Comparison of ENCODE assay signal across 28 cellular contexts in genomic region chr2:232911712-232912277, GRCh38.
"Had no signal": no experiment of that assay in that cellular context is flagged by ENCODE, and none has a peak within 500 bp of the region (broad histone marks: within the 10 kb centered on the region; RNA-seq: fewer than 3 reads in every experiment).

No MANE protein-coding gene starts in this region.

- H3K4me3 ChIP-seq: colonic mucosa, coronary artery, dorsolateral prefrontal cortex, esophagus muscularis mucosa, esophagus squamous epithelium, gastroesophageal sphincter, heart left ventricle, heart right ventricle had no signal

- H3K4me1 ChIP-seq: colonic mucosa, esophagus muscularis mucosa, esophagus squamous epithelium, foreskin keratinocyte, gastrocnemius medialis, gastroesophageal sphincter, heart left ventricle, heart right ventricle had no signal

- H3K27ac ChIP-seq: colonic mucosa, coronary artery, dorsolateral prefrontal cortex, epithelial cell of prostate, esophagus muscularis mucosa, esophagus squamous epithelium, foreskin keratinocyte, gastrocnemius medialis, gastroesophageal sphincter, heart left ventricle, heart right ventricle had no signal

- FAIRE-seq: colon, endometrium, endothelial cell of umbilical vein, frontal cortex had no signal

- H3K27me3 ChIP-seq: colonic mucosa, dorsolateral prefrontal cortex had no signal

- H3K9me3 ChIP-seq: colonic mucosa, gastrocnemius medialis had no signal

- ATAC-seq: effector memory CD8-positive, alpha-beta T cell; esophagus mucosa; foreskin keratinocyte; gastrocnemius medialis; gastroesophageal sphincter; heart left ventricle; heart right ventricle had no signal

- H3K36me3 ChIP-seq: colonic mucosa, esophagus muscularis mucosa, esophagus squamous epithelium, gastrocnemius medialis, gastroesophageal sphincter, heart left ventricle, heart right ventricle had no signal

- DNase-seq: colonic mucosa; cortex of kidney; dermis blood vessel endothelial cell; dorsolateral prefrontal cortex; effector CD4-positive, alpha-beta T cell; effector CD8-positive, alpha-beta T cell; effector memory CD4-positive, alpha-beta T cell; effector memory CD8-positive, alpha-beta T cell; endodermal cell; erythroblast; esophagus squamous epithelium; foreskin fibroblast; foreskin keratinocyte; foreskin melanocyte; gastrocnemius medialis; glutamatergic neuron; head of caudate nucleus; heart left ventricle; heart right ventricle had no signal
